10 cellular contexts compared by ENCODE assay signal in the genomic region with DNA sequence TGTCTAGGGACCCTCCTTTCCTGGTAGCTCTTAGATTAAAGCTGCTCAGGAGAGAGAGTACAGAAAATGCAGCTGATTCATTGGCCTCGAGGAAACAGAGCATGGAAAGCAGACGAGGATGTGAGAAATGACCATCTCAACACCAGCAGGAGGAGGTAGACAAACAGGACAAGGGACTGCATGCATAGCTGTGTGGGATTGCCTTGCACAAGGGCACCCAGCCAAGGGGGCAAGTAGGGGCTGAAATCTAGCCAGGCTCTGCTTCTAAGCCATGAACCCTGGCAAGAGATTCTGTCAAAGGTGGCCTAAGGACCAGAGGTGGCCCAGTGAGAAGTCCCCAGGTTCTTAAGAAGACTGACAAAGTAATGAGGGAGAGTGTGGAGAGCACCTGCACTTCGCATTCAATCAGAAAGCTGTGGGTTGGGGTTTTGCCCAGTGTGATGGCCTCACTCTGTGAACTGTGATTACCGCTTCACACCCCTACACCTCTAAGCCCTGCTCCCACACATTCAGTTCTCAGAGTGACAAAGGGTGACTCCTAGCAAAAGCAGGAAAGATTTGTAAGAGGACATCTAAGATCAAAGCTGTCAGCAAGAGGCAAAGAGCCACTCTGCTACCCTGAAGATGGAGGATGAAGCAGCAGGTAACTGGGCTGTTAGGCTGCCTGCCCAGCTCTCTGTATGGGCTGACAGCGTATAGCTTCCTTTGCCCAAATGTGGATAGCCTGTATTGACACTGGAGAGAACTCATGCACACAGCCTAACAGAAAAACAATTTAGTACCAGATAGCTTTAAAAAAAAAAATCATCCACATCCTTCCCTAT.
DNase-seq lines count a peak whose midpoint lies in the region; ATAC-seq and TF ChIP-seq lines count a peak whose summit lies in the region.
"Had no signal": no experiment of that assay in that cellular context is flagged by ENCODE, and none has a peak within 500 bp of the region (broad histone marks: within the 10 kb centered on the region; RNA-seq: fewer than 3 reads in every experiment).

No MANE protein-coding gene starts in this region.

- ATAC-seq in GM19372 (IDR thresholded peaks at IDR 0.05; ENCODE audit: low read depth, unreplicated experiment) (peak; percentile 77), HG03139 (IDR thresholded peaks at IDR 0.05; ENCODE audit: unreplicated experiment) (peak; percentile 58)

- no peaks in the 10 kb centered on the region for H3K79me2 ChIP-seq in mesendoderm (ENCODE audit: control insufficient read depth, insufficient read depth, low read length)

- H3K4me2 ChIP-seq in mesendoderm (ENCODE audit: low read length), result no peak overlapping the region

- H3K18ac ChIP-seq in mesendoderm (ENCODE audit: low read length), result no peak overlapping the region

- WGBS in esophagus muscularis mucosa, result 72% methylated on average over 5 of the region's 5 CpGs
- no CpG with 5 or more reads among the region's 5 CpGs for WGBS in mesendoderm (ENCODE audit: extremely low coverage, insufficient coverage, low lambda C conversion rate)

- no peak overlapping the region for H3K4ac ChIP-seq in mesendoderm (ENCODE audit: low read depth, low read length)

- no peak for TF ChIP-seq EP300 in esophagus muscularis mucosa (IDR thresholded peaks at IDR 0.05)

- DNase-seq in GM13976 (ENCODE audit: low spot score) (peak; percentile 68), esophagus muscularis mucosa (ENCODE audit: extremely low spot score) (peak; percentile 78), NCI-H1105 (lab: John Stamatoyannopoulos, UW) (no peak), DMS79 treated with DMSO at 0.1 percent for 48 hours (lab: John Stamatoyannopoulos, UW) (no peak), mesendoderm (no peak), NCI-H2227 (lab: John Stamatoyannopoulos, UW; ENCODE audit: unreplicated experiment) (no peak)
- DNase-seq: heart left ventricle, stomach had no signal

- no peak overlapping the region for H2BK5ac ChIP-seq in mesendoderm (ENCODE audit: low read length)

- no peaks in the 10 kb centered on the region for H3K79me1 ChIP-seq in mesendoderm (ENCODE audit: low read length)

- H2BK15ac ChIP-seq in mesendoderm (replicated peaks; ENCODE audit: low read depth), result no peak overlapping the region

- in situ Hi-C loops in GM13976 (cut with MboI; ENCODE audit: low sequenced_read_pairs, unreplicated experiment), result no loop called here

- H3K4me1 ChIP-seq in esophagus muscularis mucosa (peaks cover 0 to 3% (median 0%) of the 10 kb centered on the region in 4 donors), mesendoderm (ENCODE audit: control insufficient read depth, low read depth, low read length) (no peaks in the 10 kb centered on the region)
- H3K4me1 ChIP-seq: stomach had no signal

- H4K5ac ChIP-seq in mesendoderm (ENCODE audit: low read length), result no peak overlapping the region

- H3K9ac ChIP-seq in mesendoderm (ENCODE audit: low read length), result no peak overlapping the region

- TF ChIP-seq CTCF in GM13976 (IDR thresholded peaks at IDR 0.05; ENCODE audit: borderline replicate concordance, control extremely low read depth, extremely low read depth, insufficient read depth, missing control alignments) (no peak), esophagus muscularis mucosa (IDR thresholded peaks at IDR 0.05) (no peak)

- no peak overlapping the region for H4K8ac ChIP-seq in mesendoderm (ENCODE audit: low read depth, low read length)

- intact Hi-C loops in esophagus muscularis mucosa (cut with DNase I), result no loop called here

- no peaks in the 10 kb centered on the region for H3K36me3 ChIP-seq in esophagus muscularis mucosa
- H3K36me3 ChIP-seq in mesendoderm (ENCODE audit: control insufficient read depth, insufficient read depth, low read length), result no peaks in the 10 kb centered on the region
- H3K36me3 ChIP-seq: heart left ventricle, stomach had no signal

- H3K4me3 ChIP-seq in esophagus muscularis mucosa, result no peak overlapping the region
- no peak overlapping the region for H3K4me3 ChIP-seq in mesendoderm (ENCODE audit: low read length)
- H3K4me3 ChIP-seq: heart left ventricle, stomach had no signal

- TF ChIP-seq POLR2A in esophagus muscularis mucosa (IDR thresholded peaks at IDR 0.05; ENCODE audit: low read depth), result no peak

- no peak overlapping the region for H2BK120ac ChIP-seq in mesendoderm (ENCODE audit: low read depth, low read length)

- H3K23ac ChIP-seq in mesendoderm (ENCODE audit: low read length), result no peak overlapping the region

- no peak overlapping the region for H2AK5ac ChIP-seq in mesendoderm (ENCODE audit: low read length)

- H3K27ac ChIP-seq in esophagus muscularis mucosa (replicated peaks in 1 of 4), result no peak overlapping the region
- no peak overlapping the region for H3K27ac ChIP-seq in mesendoderm (ENCODE audit: low read depth, low read length)
- H3K27ac ChIP-seq: heart left ventricle, stomach had no signal

- no peaks in the 10 kb centered on the region for H3K27me3 ChIP-seq in esophagus muscularis mucosa
- H3K27me3 ChIP-seq in mesendoderm (ENCODE audit: insufficient read depth, low read length, poor library complexity), result no peaks in the 10 kb centered on the region
- H3K27me3 ChIP-seq: heart left ventricle, stomach had no signal

- H3K56ac ChIP-seq in mesendoderm (ENCODE audit: low read length), result no peak overlapping the region

- H3K9me3 ChIP-seq in esophagus muscularis mucosa, result no peaks in the 10 kb centered on the region
- H3K9me3 ChIP-seq: heart left ventricle, stomach had no signal

Comparison
In these comparisons a context has a peak if more than half of its experiments do, and no peak if none do; other contexts are left out.
1. DNase-seq: peak in GM13976 (single experiment) and esophagus muscularis mucosa (single experiment); none in NCI-H1105 (single experiment), DMS79 treated with DMSO at 0.1 percent for 48 hours (single experiment), mesendoderm (single experiment) and NCI-H2227 (single experiment).